In the genomic region with DNA sequence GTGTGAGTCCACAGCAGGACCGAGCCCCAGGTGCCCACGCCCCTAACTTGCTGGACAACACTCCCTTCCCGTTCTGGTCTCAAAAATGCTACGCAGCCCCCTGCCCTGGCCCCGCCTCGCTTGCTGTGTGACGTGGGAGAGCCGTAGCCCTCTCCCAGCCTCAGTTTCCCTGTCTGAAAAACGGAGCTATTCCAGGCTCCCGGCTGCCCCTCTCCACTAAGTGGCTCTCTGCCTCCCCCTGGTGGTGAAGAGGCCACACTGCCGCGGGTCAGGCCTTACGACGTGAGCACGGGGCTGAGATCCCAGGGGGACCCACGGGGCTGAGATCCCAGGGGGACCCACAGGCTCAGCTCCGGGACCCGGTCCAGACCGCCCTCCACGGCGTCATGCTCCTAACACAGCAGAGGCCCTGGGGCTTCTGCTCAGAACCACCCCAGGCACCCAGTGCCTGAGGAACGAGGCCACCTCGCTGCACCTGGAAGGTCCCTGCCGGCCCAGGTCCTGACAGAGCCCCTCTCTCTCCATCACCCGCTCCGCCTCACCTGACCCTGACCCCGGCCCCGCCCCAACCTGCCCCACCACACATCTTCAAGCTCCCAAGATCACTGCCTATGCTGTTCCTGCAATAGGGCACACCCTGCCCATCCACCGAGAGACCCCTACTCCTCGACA, we compare ENCODE assay signal across 8 cellular contexts. TPM values are rescaled to one million over a fixed set of nuclear protein-coding genes. Genes with fewer than 3 reads are reported as not detected.
DNase-seq lines count a peak whose midpoint lies in the region; ATAC-seq and TF ChIP-seq lines count a peak whose summit lies in the region.

No MANE protein-coding gene starts in this region.

- H3K27ac ChIP-seq in CD8-positive, alpha-beta T cell (ENCODE audit: low read depth, low read length), result no peak overlapping the region
- no peak overlapping the region for H3K27ac ChIP-seq in HEK293 (ENCODE audit: extremely low read depth, low read depth, low read length)
- H3K27ac ChIP-seq in neural progenitor cell, result no peak overlapping the region

- no peak overlapping the region for H3K4me2 ChIP-seq in neural progenitor cell

- peaks cover 6% of the 10 kb centered on the region for H3K27me3 Mint-ChIP-seq in CD8-positive, alpha-beta T cell (ENCODE audit: low read depth)
- H3K27me3 Mint-ChIP-seq in neural progenitor cell (ENCODE audit: insufficient read depth, low read depth), result peaks cover 4% of the 10 kb centered on the region

- no peaks in the 10 kb centered on the region for H3K9me3 ChIP-seq in CD8-positive, alpha-beta T cell (ENCODE audit: low read length)
- no peaks in the 10 kb centered on the region for H3K9me3 ChIP-seq in HEK293 (ENCODE audit: control insufficient read depth, insufficient read depth, low read depth, low read length)
- H3K9me3 ChIP-seq in neural progenitor cell (ENCODE audit: low read depth), result no peaks in the 10 kb centered on the region

- intact Hi-C loops in CD8-positive, alpha-beta T cell (cut with DNase I, micrococcal nuclease), result loop anchor here (1.0 kb wide), 5 partner anchors 15 to 238 kb away; no protein-coding TSS in a partner anchor

- no peaks in the 10 kb centered on the region for H3K27me3 ChIP-seq in CD8-positive, alpha-beta T cell (ENCODE audit: insufficient read depth, low read length)
- no peaks in the 10 kb centered on the region for H3K27me3 ChIP-seq in neural progenitor cell

- H3K27ac Mint-ChIP-seq in CD8-positive, alpha-beta T cell, result no peak overlapping the region
- no peak overlapping the region for H3K27ac Mint-ChIP-seq in neural progenitor cell

- CTCF ChIA-PET in CD8-positive, alpha-beta T cell (lab: Charles Lee), result interaction anchor here (1.0 to 5.1 kb wide), 15 partner anchors 10 to 258 kb away, joined by 3 to 36 read pairs (median 5); no protein-coding TSS in a partner anchor
- CTCF ChIA-PET in HEK293 (lab: Yijun Ruan, JAX), result interaction anchor here (0.5 to 1.9 kb wide), 27 partner anchors 8 to 584 kb away, joined by 3 to 10 read pairs (median 3); no protein-coding TSS in a partner anchor

- DNase-seq in CD8-positive, alpha-beta T cell, result peak; percentile 57 to 90 (median 83)
- DNase-seq in OCI-M1 (lab: John Stamatoyannopoulos, UW) (peak; percentile 69), fibroblast of gingiva (ENCODE audit: low read depth) (peak; percentile 36), neural progenitor cell (ENCODE audit: low spot score) (peak; percentile 84), superior temporal gyrus (ENCODE audit: extremely low spot score) (peak; percentile 78), HCEC 1CT (no peak)
- DNase-seq in activated T-cell treated with anti-CD3 and anti-CD28 coated beads, Interleukin-2, amount 50 U/mL, for 48 hours, result peak; percentile 87 to 90

- peak; percentile 97 for TF ChIP-seq CTCF in CD8-positive, alpha-beta T cell (IDR thresholded peaks at IDR 0.05)
- TF ChIP-seq CTCF in HEK293 (tag by site-specific recombination; IDR thresholded peaks at IDR 0.05) (peak; percentile 81), neural progenitor cell (IDR thresholded peaks at IDR 0.05) (peak; percentile 97)

- POLR2A ChIA-PET in CD8-positive, alpha-beta T cell (lab: Charles Lee), result no interaction called here
- POLR2A ChIA-PET in HEK293 (lab: Yijun Ruan, JAX), result no interaction called here

- H2AFZ ChIP-seq in neural progenitor cell (replicated peaks), result no peak overlapping the region

- no peaks in the 10 kb centered on the region for H3K9me3 Mint-ChIP-seq in CD8-positive, alpha-beta T cell
- peaks cover 2% of the 10 kb centered on the region for H3K9me3 Mint-ChIP-seq in neural progenitor cell

- H3K79me2 ChIP-seq in neural progenitor cell (ENCODE audit: low read depth), result no peaks in the 10 kb centered on the region

- H3K4me3 Mint-ChIP-seq in CD8-positive, alpha-beta T cell, result no peak overlapping the region
- H3K4me3 Mint-ChIP-seq in neural progenitor cell, result no peak overlapping the region

- peak; percentile 97 for ATAC-seq in CD8-positive, alpha-beta T cell

- H3K36me3 ChIP-seq in CD8-positive, alpha-beta T cell (ENCODE audit: insufficient read depth, low read length), result no peaks in the 10 kb centered on the region
- H3K36me3 ChIP-seq in HEK293 (ENCODE audit: control insufficient read depth in 2 of 2, insufficient read depth in 1 of 2, low read length in 2 of 2), result no peaks in the 10 kb centered on the region
- H3K36me3 ChIP-seq in neural progenitor cell, result no peaks in the 10 kb centered on the region

- H3K4me1 ChIP-seq in CD8-positive, alpha-beta T cell (ENCODE audit: insufficient read depth, low read length), result peaks cover 4% of the 10 kb centered on the region
- H3K4me1 ChIP-seq in HEK293 (ENCODE audit: control insufficient read depth, insufficient read depth, low read length) (no peaks in the 10 kb centered on the region), neural progenitor cell (no peaks in the 10 kb centered on the region)

- H3K4me1 Mint-ChIP-seq in CD8-positive, alpha-beta T cell (ENCODE audit: low read depth), result peaks cover 2% of the 10 kb centered on the region
- H3K4me1 Mint-ChIP-seq in neural progenitor cell, result peaks cover 6% of the 10 kb centered on the region

- no peak overlapping the region for H3K4me3 ChIP-seq in CD8-positive, alpha-beta T cell (ENCODE audit: low read depth, low read length)
- no peak overlapping the region for H3K4me3 ChIP-seq in HEK293 (ENCODE audit: low read depth, low read length)
- H3K4me3 ChIP-seq in neural progenitor cell, result no peak overlapping the region

- no peaks in the 10 kb centered on the region for H4K20me1 ChIP-seq in neural progenitor cell (ENCODE audit: low read depth)

- no peaks in the 10 kb centered on the region for H3K36me3 Mint-ChIP-seq in CD8-positive, alpha-beta T cell
- H3K36me3 Mint-ChIP-seq in neural progenitor cell, result no peaks in the 10 kb centered on the region

- H3F3A ChIP-seq in neural progenitor cell (ENCODE audit: low read depth), result no peaks in the 10 kb centered on the region

- H3K9ac ChIP-seq in neural progenitor cell, result no peak overlapping the region

TF ChIP-seq in HEK293, 187 proteins besides CTCF, POLR2A, EP300 and RAD21 (continues in another document):
- TF ChIP-seq, protein P1, sequence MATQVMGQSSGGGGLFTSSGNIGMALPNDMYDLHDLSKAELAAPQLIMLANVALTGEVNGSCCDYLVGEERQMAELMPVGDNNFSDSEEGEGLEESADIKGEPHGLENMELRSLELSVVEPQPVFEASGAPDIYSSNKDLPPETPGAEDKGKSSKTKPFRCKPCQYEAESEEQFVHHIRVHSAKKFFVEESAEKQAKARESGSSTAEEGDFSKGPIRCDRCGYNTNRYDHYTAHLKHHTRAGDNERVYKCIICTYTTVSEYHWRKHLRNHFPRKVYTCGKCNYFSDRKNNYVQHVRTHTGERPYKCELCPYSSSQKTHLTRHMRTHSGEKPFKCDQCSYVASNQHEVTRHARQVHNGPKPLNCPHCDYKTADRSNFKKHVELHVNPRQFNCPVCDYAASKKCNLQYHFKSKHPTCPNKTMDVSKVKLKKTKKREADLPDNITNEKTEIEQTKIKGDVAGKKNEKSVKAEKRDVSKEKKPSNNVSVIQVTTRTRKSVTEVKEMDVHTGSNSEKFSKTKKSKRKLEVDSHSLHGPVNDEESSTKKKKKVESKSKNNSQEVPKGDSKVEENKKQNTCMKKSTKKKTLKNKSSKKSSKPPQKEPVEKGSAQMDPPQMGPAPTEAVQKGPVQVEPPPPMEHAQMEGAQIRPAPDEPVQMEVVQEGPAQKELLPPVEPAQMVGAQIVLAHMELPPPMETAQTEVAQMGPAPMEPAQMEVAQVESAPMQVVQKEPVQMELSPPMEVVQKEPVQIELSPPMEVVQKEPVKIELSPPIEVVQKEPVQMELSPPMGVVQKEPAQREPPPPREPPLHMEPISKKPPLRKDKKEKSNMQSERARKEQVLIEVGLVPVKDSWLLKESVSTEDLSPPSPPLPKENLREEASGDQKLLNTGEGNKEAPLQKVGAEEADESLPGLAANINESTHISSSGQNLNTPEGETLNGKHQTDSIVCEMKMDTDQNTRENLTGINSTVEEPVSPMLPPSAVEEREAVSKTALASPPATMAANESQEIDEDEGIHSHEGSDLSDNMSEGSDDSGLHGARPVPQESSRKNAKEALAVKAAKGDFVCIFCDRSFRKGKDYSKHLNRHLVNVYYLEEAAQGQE (tag by site-specific recombination; IDR thresholded peaks at IDR 0.05), result no peak
- TF ChIP-seq, protein P2, sequence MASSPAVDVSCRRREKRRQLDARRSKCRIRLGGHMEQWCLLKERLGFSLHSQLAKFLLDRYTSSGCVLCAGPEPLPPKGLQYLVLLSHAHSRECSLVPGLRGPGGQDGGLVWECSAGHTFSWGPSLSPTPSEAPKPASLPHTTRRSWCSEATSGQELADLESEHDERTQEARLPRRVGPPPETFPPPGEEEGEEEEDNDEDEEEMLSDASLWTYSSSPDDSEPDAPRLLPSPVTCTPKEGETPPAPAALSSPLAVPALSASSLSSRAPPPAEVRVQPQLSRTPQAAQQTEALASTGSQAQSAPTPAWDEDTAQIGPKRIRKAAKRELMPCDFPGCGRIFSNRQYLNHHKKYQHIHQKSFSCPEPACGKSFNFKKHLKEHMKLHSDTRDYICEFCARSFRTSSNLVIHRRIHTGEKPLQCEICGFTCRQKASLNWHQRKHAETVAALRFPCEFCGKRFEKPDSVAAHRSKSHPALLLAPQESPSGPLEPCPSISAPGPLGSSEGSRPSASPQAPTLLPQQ (tag by site-specific recombination; IDR thresholded peaks at IDR 0.05), result 0 out of 2 replicates have a peak, but pooled peaks have one; percentile 15
- TF ChIP-seq ZNF341 (tag by site-specific recombination; IDR thresholded peaks at IDR 0.05; ENCODE audit: low read depth) (peak; percentile 74), ZNF560 (tag by site-specific recombination; IDR thresholded peaks at IDR 0.05; ENCODE audit: borderline replicate concordance) (no peak), ZNF433 (tag by site-specific recombination; IDR thresholded peaks at IDR 0.05; ENCODE audit: low read depth) (no peak), IKZF3 (tag by site-specific recombination; IDR thresholded peaks at IDR 0.05) (no peak), ZNF654 (tag by site-specific recombination; IDR thresholded peaks at IDR 0.05; ENCODE audit: low read depth) (peak; percentile 55), KLF8 (tag by site-specific recombination; IDR thresholded peaks at IDR 0.05) (no peak; the same call in 1 of the 2 replicates), GLIS1 (tag by site-specific recombination; IDR thresholded peaks at IDR 0.05) (peak; percentile 49; the same call in 1 of the 2 replicates), ZNF2 (tag by site-specific recombination; IDR thresholded peaks at IDR 0.05) (no peak)
- TF ChIP-seq, protein P3, sequence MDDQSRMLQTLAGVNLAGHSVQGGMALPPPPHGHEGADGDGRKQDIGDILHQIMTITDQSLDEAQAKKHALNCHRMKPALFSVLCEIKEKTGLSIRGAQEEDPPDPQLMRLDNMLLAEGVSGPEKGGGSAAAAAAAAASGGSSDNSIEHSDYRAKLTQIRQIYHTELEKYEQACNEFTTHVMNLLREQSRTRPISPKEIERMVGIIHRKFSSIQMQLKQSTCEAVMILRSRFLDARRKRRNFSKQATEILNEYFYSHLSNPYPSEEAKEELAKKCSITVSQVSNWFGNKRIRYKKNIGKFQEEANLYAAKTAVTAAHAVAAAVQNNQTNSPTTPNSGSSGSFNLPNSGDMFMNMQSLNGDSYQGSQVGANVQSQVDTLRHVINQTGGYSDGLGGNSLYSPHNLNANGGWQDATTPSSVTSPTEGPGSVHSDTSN (CRISPR knock-in tag; IDR thresholded peaks at IDR 0.05), result no peak

RNA-seq across cellular contexts. Expression of a gene that starts 26.7 kb away (rescaled TPM):
- total RNA-seq in CD8-positive, alpha-beta T cell, result 1 to 10 TPM; 1.2 to 2.1 TPM
- total RNA-seq in neural progenitor cell (ENCODE audit: low replicate concordance), result 6.0 and 22.7 TPM in 2 replicates
